10 cellular contexts compared by ENCODE assay signal in the genomic region with DNA sequence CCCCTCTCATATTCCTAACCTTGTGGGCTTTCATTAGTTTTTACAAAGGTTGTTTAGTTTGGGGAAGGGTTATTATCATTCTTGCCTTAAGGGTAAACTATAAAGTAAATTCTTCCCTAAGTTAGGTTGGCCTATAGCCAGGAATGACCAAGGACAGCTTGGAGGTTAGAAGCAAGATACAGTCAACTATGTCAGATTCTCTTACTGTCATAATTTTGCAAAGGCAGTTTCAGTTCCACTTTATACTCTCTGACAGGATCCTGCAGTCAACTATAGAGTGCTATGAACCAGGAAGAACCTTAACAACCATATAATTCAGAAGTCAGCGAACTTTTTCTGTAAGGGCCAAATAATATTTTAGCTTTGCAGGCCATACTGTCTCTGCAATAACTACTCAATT.
DNase-seq lines count a peak whose midpoint lies in the region; ATAC-seq and TF ChIP-seq lines count a peak whose summit lies in the region.
"Had no signal": no experiment of that assay in that cellular context is flagged by ENCODE, and none has a peak within 500 bp of the region (broad histone marks: within the 10 kb centered on the region; RNA-seq: fewer than 3 reads in every experiment).

No MANE protein-coding gene starts in this region.

- H3K9me3 ChIP-seq in Karpas-422 (ENCODE audit: low read length): no peaks in the 10 kb centered on the region

- peak overlapping the region; percentile 43 for H2AFZ ChIP-seq in Karpas-422 (ENCODE audit: low read length)

- H3K4me1 ChIP-seq in Karpas-422 (ENCODE audit: low read length): peaks cover 59% of the 10 kb centered on the region

- H4K20me1 ChIP-seq in Karpas-422 (ENCODE audit: insufficient read depth, low read depth, low read length): no peaks in the 10 kb centered on the region

- H3K9ac ChIP-seq in Karpas-422 (ENCODE audit: low read length): peak overlapping the region; percentile 48

- H3K79me2 ChIP-seq in Karpas-422 (ENCODE audit: low read length): no peaks in the 10 kb centered on the region

- no peaks in the 10 kb centered on the region for H3K9me2 ChIP-seq in Karpas-422 (replicated peaks; ENCODE audit: insufficient read depth, low read length)

- H3K36me3 ChIP-seq in Karpas-422 (ENCODE audit: insufficient read depth, low read length): no peaks in the 10 kb centered on the region

- H3K4me2 ChIP-seq in Karpas-422 (ENCODE audit: low read depth, low read length, poor library complexity, severe bottlenecking): peak overlapping the region; percentile 56

- H3K27me3 Mint-ChIP-seq in glutamatergic neuron (ENCODE audit: unreplicated experiment): no peaks in the 10 kb centered on the region
- H3K27me3 Mint-ChIP-seq: activated CD4-positive, alpha-beta T cell treated with anti-CD3 and anti-CD28 coated beads, Interleukin-2, amount 10 ng/mL, durations not matched to agents 24 days and 14 days had no signal

- peak overlapping the region; percentile 3; the same call in 1 of the 2 replicates for H3K4me3 ChIP-seq in Karpas-422 (ENCODE audit: low read length)

- H3K4me3 Mint-ChIP-seq in glutamatergic neuron (ENCODE audit: unreplicated experiment): no peak overlapping the region
- H3K4me3 Mint-ChIP-seq: activated CD4-positive, alpha-beta T cell treated with anti-CD3 and anti-CD28 coated beads, Interleukin-2, amount 10 ng/mL, durations not matched to agents 24 days and 14 days had no signal

- peak; percentile 41 for ATAC-seq in left ventricle myocardium superior
- ATAC-seq in Right ventricle myocardium inferior: no peak
- ATAC-seq in HG02840 (IDR thresholded peaks at IDR 0.05; ENCODE audit: low FRiP score, unreplicated experiment): peak; percentile 100

- H3K36me3 Mint-ChIP-seq in glutamatergic neuron (ENCODE audit: unreplicated experiment): no peaks in the 10 kb centered on the region

- H3K27ac ChIP-seq in Karpas-422 (ENCODE audit: low read length): peak overlapping the region; percentile 95

- no peaks in the 10 kb centered on the region for H3K27me3 ChIP-seq in Karpas-422 (ENCODE audit: low read length)

- no peaks in the 10 kb centered on the region for H3K9me3 Mint-ChIP-seq in glutamatergic neuron (ENCODE audit: unreplicated experiment)
- H3K9me3 Mint-ChIP-seq: activated CD4-positive, alpha-beta T cell treated with anti-CD3 and anti-CD28 coated beads, Interleukin-2, amount 10 ng/mL, durations not matched to agents 24 days and 14 days had no signal

- no peak overlapping the region for H3K27ac Mint-ChIP-seq in glutamatergic neuron (ENCODE audit: unreplicated experiment)
- H3K27ac Mint-ChIP-seq: activated CD4-positive, alpha-beta T cell treated with anti-CD3 and anti-CD28 coated beads, Interleukin-2, amount 10 ng/mL, durations not matched to agents 24 days and 14 days had no signal

- TF ChIP-seq CTCF in glutamatergic neuron (IDR thresholded peaks at IDR 0.05; ENCODE audit: partially characterized antibody, unreplicated experiment): no peak

- DNase-seq in left ventricle myocardium superior (no peak), Right ventricle myocardium inferior (ENCODE audit: missing footprints) (no peak), Karpas-422 (peak; percentile 87), NCI-H1694 (lab: John Stamatoyannopoulos, UW) (no peak), glutamatergic neuron (no peak)
- no peak for DNase-seq in activated CD4-positive, alpha-beta T cell treated with anti-CD3 and anti-CD28 coated beads, Interleukin-2, amount 50 U/mL, for 48 hours
- no peak for DNase-seq in stimulated activated CD4-positive, alpha-beta T cell treated with anti-CD3 and anti-CD28 coated beads, Interleukin-2, amount 100 ng/mL, for 24 hours
- DNase-seq: activated CD4-positive, alpha-beta T cell treated with anti-CD3 and anti-CD28 coated beads, Interleukin-2, amount 10 ng/mL, durations not matched to agents 24 days and 14 days; NK-92 treated with Interleukin-12 subunit alpha and Interleukin-12 subunit beta, amount 100 ng/mL, for 24 hours had no signal

- H3K4me1 Mint-ChIP-seq in glutamatergic neuron (ENCODE audit: low read depth, unreplicated experiment): no peaks in the 10 kb centered on the region
- H3K4me1 Mint-ChIP-seq: activated CD4-positive, alpha-beta T cell treated with anti-CD3 and anti-CD28 coated beads, Interleukin-2, amount 10 ng/mL, durations not matched to agents 24 days and 14 days had no signal

- intact Hi-C loops in left ventricle myocardium superior (cut with micrococcal nuclease) (no loop called here), Right ventricle myocardium inferior (cut with DNase I) (no loop called here)
